In genomic region chr17:60326702-60327101, GRCh38 we compare ENCODE assay signal across 14 cellular contexts.
"Had no signal": no experiment of that assay in that cellular context is flagged by ENCODE, and none has a peak within 500 bp of the region (broad histone marks: within the 10 kb centered on the region; RNA-seq: fewer than 3 reads in every experiment).

No MANE protein-coding gene starts in this region.

- H3K4me1 ChIP-seq: lower lobe of right lung had no signal

- H3K9me3 Mint-ChIP-seq: activated CD4-positive, alpha-beta memory T cell treated with anti-CD3 and anti-CD28 coated beads for 36 hours; naive B cell had no signal

- DNase-seq: activated CD4-positive, alpha-beta memory T cell treated with anti-CD3 and anti-CD28 coated beads for 36 hours; activated CD4-positive, CD25-positive, alpha-beta regulatory T cell treated with anti-CD3 and anti-CD28 coated beads, Interleukin-2, amount 50 U/mL, for 72 hours; activated gamma-delta T cell; activated T-cell treated with anti-CD3 and anti-CD28 coated beads, Interleukin-2, amount 50 U/mL, for 48 hours; cortex of kidney; erythroblast; naive B cell; psoas muscle; stimulated activated CD4-positive, alpha-beta T cell treated with anti-CD3 and anti-CD28 coated beads, Interleukin-2, amount 100 ng/mL, for 24 hours; stimulated activated naive CD4-positive, alpha-beta T cell treated with Interleukin-2 at 50 U/mL for 16 hours had no signal

- H3K4me3 ChIP-seq: hepatocyte, lower lobe of right lung, psoas muscle, suprapubic skin, upper lobe of left lung had no signal

- H3K27me3 ChIP-seq: hepatocyte, suprapubic skin, upper lobe of left lung had no signal

- H3K4me3 Mint-ChIP-seq: activated CD4-positive, alpha-beta memory T cell treated with anti-CD3 and anti-CD28 coated beads for 36 hours had no signal

- H3K27ac Mint-ChIP-seq: activated CD4-positive, alpha-beta memory T cell treated with anti-CD3 and anti-CD28 coated beads for 36 hours had no signal

- H3K9me3 ChIP-seq: lower lobe of right lung, psoas muscle, suprapubic skin, upper lobe of left lung had no signal

- H3K27ac ChIP-seq: hepatocyte, lower lobe of right lung, psoas muscle, suprapubic skin, upper lobe of left lung had no signal

- H3K27me3 Mint-ChIP-seq: activated CD4-positive, alpha-beta memory T cell treated with anti-CD3 and anti-CD28 coated beads for 36 hours; naive B cell had no signal
